Comparison of ENCODE assay signal across 22 cellular contexts in the genomic region with DNA sequence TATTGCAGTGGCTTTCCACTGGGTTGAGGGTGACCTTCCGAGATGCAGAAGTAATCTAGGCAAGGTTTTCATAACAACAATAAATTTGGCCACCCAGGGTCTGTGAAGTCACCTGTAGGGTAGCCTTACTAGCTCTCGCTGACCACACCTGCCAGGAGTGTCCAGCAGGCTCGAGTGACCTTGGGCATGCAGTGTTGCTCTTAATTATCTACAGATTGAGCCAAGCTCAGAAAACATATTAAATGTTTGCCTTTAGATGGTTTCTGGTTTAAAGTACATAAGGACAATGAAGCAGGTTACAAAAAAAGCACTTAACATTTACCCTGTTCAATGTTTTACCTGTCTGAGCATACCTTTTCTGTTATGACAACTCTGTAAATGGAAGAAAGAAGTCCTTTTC. TPM values are rescaled to one million over a fixed set of nuclear protein-coding genes. Genes with fewer than 3 reads are reported as not detected.
A peak's percentile ranks its signal among the peaks of the same experiment; 100 is the strongest.
DNase-seq lines count a peak whose midpoint lies in the region; ATAC-seq, FAIRE-seq and TF ChIP-seq lines count a peak whose summit lies in the region.
"Had no signal": no experiment of that assay in that cellular context is flagged by ENCODE, and none has a peak within 500 bp of the region (broad histone marks: within the 10 kb centered on the region; RNA-seq: fewer than 3 reads in every experiment).

No MANE protein-coding gene starts in this region.

- no peak for ATAC-seq in CD4-positive, alpha-beta T cell (ENCODE audit: poor library complexity)
- ATAC-seq in K562 = no peak
- no peak for ATAC-seq in naive thymus-derived CD8-positive, alpha-beta T cell
- ATAC-seq in HG02973 (IDR thresholded peaks at IDR 0.05; ENCODE audit: unreplicated experiment) = no peak
- ATAC-seq in HG02623 (IDR thresholded peaks at IDR 0.05; ENCODE audit: unreplicated experiment) = no peak
- ATAC-seq: esophagus mucosa; Panc1; stimulated activated naive CD8-positive, alpha-beta T cell treated with anti-CD3 and anti-CD28 coated beads, Interleukin-15, amount 100 ng/mL, for 72 hours had no signal

- peaks cover 18% of the 10 kb centered on the region for H3K27me3 ChIP-seq in CD4-positive, alpha-beta T cell (ENCODE audit: control insufficient read depth, insufficient read depth, low read length)
- H3K27me3 ChIP-seq in K562 (ENCODE audit: control insufficient read depth in 2 of 2, insufficient read depth in 2 of 2, low read length in 2 of 2) = no peaks in the 10 kb centered on the region

- no peak for FAIRE-seq in K562 (lab: Jason Lieb, UNC)
- FAIRE-seq: GM19239 had no signal

- H3K36me3 Mint-ChIP-seq in CD4-positive, alpha-beta T cell (ENCODE audit: low read depth) = no peaks in the 10 kb centered on the region
- H3K36me3 Mint-ChIP-seq in HFFc6 (ENCODE audit: low read depth) = no peaks in the 10 kb centered on the region
- no peaks in the 10 kb centered on the region for H3K36me3 Mint-ChIP-seq in naive thymus-derived CD8-positive, alpha-beta T cell

- CTCF ChIA-PET in CD4-positive, alpha-beta T cell (lab: Charles Lee) = interaction anchor here (1.4 kb wide), 1 partner anchor 10 kb away, joined by 3 read pairs; no protein-coding TSS in a partner anchor
- CTCF ChIA-PET in K562 (lab: Yijun Ruan, JAX; ENCODE audit: low intra/inter-chr PET ratio) = no interaction called here

- H3K4me1 Mint-ChIP-seq in CD4-positive, alpha-beta T cell (ENCODE audit: low read depth) = peaks cover 13% of the 10 kb centered on the region
- peaks cover 7% of the 10 kb centered on the region; the same call in 1 of the 2 replicates for H3K4me1 Mint-ChIP-seq in HFFc6 (ENCODE audit: low read depth)
- peaks cover 11 to 28% (median 21%) of the 10 kb centered on the region in 4 donors for H3K4me1 Mint-ChIP-seq in naive thymus-derived CD8-positive, alpha-beta T cell

- peaks cover 18% of the 10 kb centered on the region; the same call in 1 of the 3 replicates for H3K36me3 ChIP-seq in K562 (ENCODE audit: control insufficient read depth, insufficient read depth, low read length)
- H3K36me3 ChIP-seq: colonic mucosa, left ventricle myocardium inferior had no signal

- peak overlapping the region; percentile 16; the same call in 1 of the 2 replicates for H3K4me2 ChIP-seq in K562 (ENCODE audit: insufficient read depth, low read length)

- H3K9me3 Mint-ChIP-seq in CD4-positive, alpha-beta T cell = no peaks in the 10 kb centered on the region
- no peaks in the 10 kb centered on the region for H3K9me3 Mint-ChIP-seq in HFFc6
- no peaks in the 10 kb centered on the region for H3K9me3 Mint-ChIP-seq in naive thymus-derived CD8-positive, alpha-beta T cell
- H3K9me3 Mint-ChIP-seq: stimulated activated naive CD8-positive, alpha-beta T cell treated with anti-CD3 and anti-CD28 coated beads, Interleukin-15, amount 100 ng/mL, for 72 hours had no signal

- peaks cover 74% of the 10 kb centered on the region for H3K79me2 ChIP-seq in K562 (ENCODE audit: control insufficient read depth, insufficient read depth, low read length)

- peaks cover 53 to 95% of the 10 kb centered on the region in 2 experiments for H3K4me1 ChIP-seq in K562 (replicated peaks in 1 of 2; ENCODE audit: control insufficient read depth in 2 of 2, insufficient read depth in 2 of 2, low read length in 2 of 2)

- TSS peak; percentile 46 for BruUV-seq in K562 (replicated peaks; lab: Mats Ljungman, UMichigan)

- H3K9me3 ChIP-seq in CD4-positive, alpha-beta T cell (ENCODE audit: control insufficient read depth, low read length) = no peaks in the 10 kb centered on the region
- H3K9me3 ChIP-seq in K562 (replicated peaks; ENCODE audit: control insufficient read depth, insufficient read depth, low read depth, low read length) = no peaks in the 10 kb centered on the region
- H3K9me3 ChIP-seq: colonic mucosa, left ventricle myocardium inferior had no signal

- TF ChIP-seq POLR2A in K562 (conservative IDR thresholded peaks at IDR 0.05) = no peak

- no peak for TF ChIP-seq EP300 in K562 (IDR thresholded peaks at IDR 0.05; ENCODE audit: low read length)

- no peak for TF ChIP-seq RAD21 in K562 (CRISPR knock-in tag; conservative IDR thresholded peaks at IDR 0.05 in 1 of 2, IDR thresholded peaks at IDR 0.05 in 1 of 2)

- no peak overlapping the region for H3K9ac ChIP-seq in K562 (ENCODE audit: insufficient read depth in 1 of 2, low read depth in 2 of 2, low read length in 2 of 2)

- no peaks in the 10 kb centered on the region for H3K9me1 ChIP-seq in K562 (ENCODE audit: control insufficient read depth, insufficient read depth, low read length)

- no peak overlapping the region for H3K27ac Mint-ChIP-seq in CD4-positive, alpha-beta T cell
- no peak overlapping the region for H3K27ac Mint-ChIP-seq in HFFc6
- H3K27ac Mint-ChIP-seq in naive thymus-derived CD8-positive, alpha-beta T cell = peak overlapping the region in 1 of 10 donors; percentile 47

- 39% methylated on average over 3 of the region's 3 CpGs for whole genome bisulfite sequencing in K562 (ENCODE audit: insufficient coverage, low coverage, missing lambda C conversion rate)

- H3K4me3 Mint-ChIP-seq in CD4-positive, alpha-beta T cell = peak overlapping the region; percentile 84
- H3K4me3 Mint-ChIP-seq in HFFc6 = peak overlapping the region; percentile 69; the same call in 1 of the 2 replicates
- peak overlapping the region in 9 of 10 donors; percentile 58 to 83 (median 70) for H3K4me3 Mint-ChIP-seq in naive thymus-derived CD8-positive, alpha-beta T cell

- H3K27me3 Mint-ChIP-seq in CD4-positive, alpha-beta T cell = peaks cover 8% of the 10 kb centered on the region
- no peaks in the 10 kb centered on the region; the same call in 1 of the 2 replicates for H3K27me3 Mint-ChIP-seq in HFFc6 (ENCODE audit: insufficient read depth)
- H3K27me3 Mint-ChIP-seq in naive thymus-derived CD8-positive, alpha-beta T cell = peaks cover 2 to 16% (median 5%) of the 10 kb centered on the region in 5 donors

- no peak for TF ChIP-seq CTCF in CD4-positive, alpha-beta T cell (IDR thresholded peaks at IDR 0.05)
- TF ChIP-seq CTCF in HFFc6 (IDR thresholded peaks at IDR 0.05) (no peak), K562 (IDR thresholded peaks at IDR 0.05 in 2 of 3, conservative IDR thresholded peaks at IDR 0.05 in 1 of 3; ENCODE audit: insufficient read depth in 2 of 3, low read depth in 1 of 3, low read length in 3 of 3) (no peak)

- DNase-seq in CD4-positive, alpha-beta T cell = no peak
- DNase-seq in HFFc6 (no peak), K562 (ENCODE audit: extremely low read depth in 1 of 4, low spot score in 3 of 4) (no peak), T1000 (lab: John Stamatoyannopoulos, UW) (no peak), NOMO-1 treated with dmso at 0.1 percent for 144 hours (lab: John Stamatoyannopoulos, UW; ENCODE audit: unreplicated experiment) (no peak)
- no peak for DNase-seq in naive thymus-derived CD8-positive, alpha-beta T cell
- DNase-seq: activated CD4-positive, alpha-beta T cell treated with anti-CD3 and anti-CD28 coated beads, Interleukin-2, amount 50 U/mL, for 4 hours; amniotic stem cell; colonic mucosa; Karpas-422; left ventricle myocardium inferior; NCI-H187; NCI-H524 treated with DMSO at 0.1 percent for 48 hours; occipital lobe; stimulated activated naive CD8-positive, alpha-beta T cell treated with anti-CD3 and anti-CD28 coated beads, Interleukin-15, amount 100 ng/mL, for 72 hours had no signal

- in situ Hi-C loops in K562 (cut with MboI) = no loop called here

- H3K27ac ChIP-seq in CD4-positive, alpha-beta T cell (ENCODE audit: low read depth, low read length) = no peak overlapping the region
- no peak overlapping the region for H3K27ac ChIP-seq in K562 (ENCODE audit: extremely low read depth, low read depth, low read length)
- H3K27ac ChIP-seq: colonic mucosa, left ventricle myocardium inferior, skin epidermis had no signal

- peaks cover 3% of the 10 kb centered on the region; the same call in 1 of the 2 replicates for H4K20me1 ChIP-seq in K562 (replicated peaks; ENCODE audit: control insufficient read depth, insufficient read depth, low read length)

- no peak overlapping the region for H2AFZ ChIP-seq in K562 (ENCODE audit: low read depth, low read length)

- POLR2A ChIA-PET in CD4-positive, alpha-beta T cell (lab: Charles Lee) = no interaction called here
- POLR2A ChIA-PET in K562 (lab: Yijun Ruan, JAX) = no interaction called here
- POLR2A ChIA-PET in naive thymus-derived CD8-positive, alpha-beta T cell (lab: Charles Lee) = no interaction called here

- no peak overlapping the region; the same call in 1 of the 2 replicates for H3K4me3 ChIP-seq in K562
- H3K4me3 ChIP-seq: colonic mucosa had no signal

- intact Hi-C loops in CD4-positive, alpha-beta T cell (cut with DNase I, micrococcal nuclease) = no loop called here
- intact Hi-C loops in K562 (cut with micrococcal nuclease) = no loop called here

RNA-seq across cellular contexts. Expression of a gene that starts 1.8 kb away (rescaled TPM):
- 1 to 10 TPM; 1.2 to 2.1 TPM for total RNA-seq in CD4-positive, alpha-beta T cell
- total RNA-seq in HFFc6 (2021; fragmentation: NEBNext Ultra II Directional; extraction: Animal tissue kit (Norgen Biotek cat#: 25700)) = 10 to 100 TPM; 15.8 to 30.3 (median 19.0) TPM
- 29.2 and 69.3 TPM in 2 replicates for total RNA-seq in K562 (2011; cell fraction: chromatin; rRNA removed; ENCODE audit: low replicate concordance)
- total RNA-seq in K562 (2011; cell fraction: nucleolus; rRNA removed) = 36.9 and 38.2 TPM in 2 replicates
- 27.0 and 36.9 TPM in 2 replicates for total RNA-seq in K562 (2011; cell fraction: nucleoplasm; rRNA removed)
- total RNA-seq in K562 (2014; rRNA removed) (7.2 and 13.4 TPM in 2 replicates), K562 (2014; rRNA removed; fragmentation: Illumina TruSeq; extraction: Trizol) (4.2 and 4.9 TPM in 2 replicates), K562 (2015; rRNA removed; fragmentation: Illumina TruSeq; extraction: Trizol) (9.1 and 11.2 TPM in 2 replicates), K562 (2021) (22.6 and 24.3 TPM in 2 replicates)
- polyA plus RNA-seq in K562 (2011; rRNA removed) (5.7 and 9.4 TPM in 2 replicates), K562 (2014; fragmentation: Illumina TruSeq; extraction: Trizol) (7.2 and 9.4 TPM in 2 replicates), K562 (2014; fragmentation: Nextera tagmentation; extraction: Ambion mirVana) (1 to 10 TPM; 1.7 to 4.2 TPM), K562 (2014; rRNA removed) (8.3 and 9.3 TPM in 2 replicates)
- polyA plus RNA-seq in K562 (2011; cell fraction: cytosol; rRNA removed) = 7.1 and 12.3 TPM in 2 replicates
- 22.9 and 34.2 TPM in 2 replicates for polyA plus RNA-seq in K562 (2011; cell fraction: nucleus; rRNA removed)
- 8.5 and 9.1 TPM in 2 replicates for polyA plus RNA-seq in K562 (2012)
- 6.5 and 9.7 TPM in 2 replicates for polyA minus RNA-seq in K562 (2011; rRNA and poly(A)+ RNA removed)
- polyA minus RNA-seq in K562 (2011; cell fraction: cytosol; rRNA and poly(A)+ RNA removed) = 13.1 and 14.3 TPM in 2 replicates
- polyA minus RNA-seq in K562 (2011; cell fraction: nucleus; rRNA and poly(A)+ RNA removed) = 12.5 and 15.3 TPM in 2 replicates
- 10 to 100 TPM; 13.4 to 17.3 TPM for total RNA-seq in naive thymus-derived CD8-positive, alpha-beta T cell
- 1 to 10 TPM; 2.6 to 3.0 (median 2.6) TPM for polyA plus RNA-seq in naive thymus-derived CD8-positive, alpha-beta T cell

RNA-seq across cellular contexts. Expression of a gene that starts 5.6 kb away (rescaled TPM):
- not detected for total RNA-seq in CD4-positive, alpha-beta T cell
- under 1 TPM; 0.22 to 0.47 (median 0.33) TPM for total RNA-seq in HFFc6 (2021; fragmentation: NEBNext Ultra II Directional; extraction: Animal tissue kit (Norgen Biotek cat#: 25700))
- total RNA-seq in K562 (2011; cell fraction: chromatin; rRNA removed; ENCODE audit: low replicate concordance) = 0.42 TPM in 1 of 2 replicates, not detected in the other
- 0.13 and 0.17 TPM in 2 replicates for total RNA-seq in K562 (2011; cell fraction: nucleolus; rRNA removed)
- not detected in 2 replicates for total RNA-seq in K562 (2011; cell fraction: nucleoplasm; rRNA removed)
- total RNA-seq in K562 (2014; rRNA removed) = not detected in 2 replicates
- total RNA-seq in K562 (2014; rRNA removed; fragmentation: Illumina TruSeq; extraction: Trizol) = not detected in 2 replicates
- not detected in 2 replicates for total RNA-seq in K562 (2015; rRNA removed; fragmentation: Illumina TruSeq; extraction: Trizol)
- total RNA-seq in K562 (2021) = not detected in 2 replicates
- polyA plus RNA-seq in K562 (2011; rRNA removed) = not detected in 2 replicates
- polyA plus RNA-seq in K562 (2011; cell fraction: cytosol; rRNA removed) = not detected in 2 replicates
- polyA plus RNA-seq in K562 (2011; cell fraction: nucleus; rRNA removed) = not detected in 2 replicates
- 0.07 and 0.08 TPM in 2 replicates for polyA plus RNA-seq in K562 (2012)
- polyA plus RNA-seq in K562 (2014; fragmentation: Illumina TruSeq; extraction: Trizol) = not detected in 2 replicates
- not detected for polyA plus RNA-seq in K562 (2014; fragmentation: Nextera tagmentation; extraction: Ambion mirVana)
- polyA plus RNA-seq in K562 (2014; rRNA removed) = not detected in 2 replicates
- not detected in 2 replicates for polyA minus RNA-seq in K562 (2011; rRNA and poly(A)+ RNA removed)
- not detected in 2 replicates for polyA minus RNA-seq in K562 (2011; cell fraction: cytosol; rRNA and poly(A)+ RNA removed)
- not detected in 2 replicates for polyA minus RNA-seq in K562 (2011; cell fraction: nucleus; rRNA and poly(A)+ RNA removed)
- total RNA-seq in naive thymus-derived CD8-positive, alpha-beta T cell = not detected
- not detected for polyA plus RNA-seq in naive thymus-derived CD8-positive, alpha-beta T cell
- total RNA-seq: colonic mucosa had no signal
- polyA plus RNA-seq: CD14-positive monocyte had no signal

RNA-seq across cellular contexts. Expression of a gene that starts 16.8 kb away (rescaled TPM):
- total RNA-seq in CD4-positive, alpha-beta T cell = under 1 TPM; 0.17 to 0.27 TPM
- 1 to 10 TPM; 3.6 to 8.3 (median 8.0) TPM for total RNA-seq in HFFc6 (2021; fragmentation: NEBNext Ultra II Directional; extraction: Animal tissue kit (Norgen Biotek cat#: 25700))
- total RNA-seq in K562 (2011; cell fraction: chromatin; rRNA removed; ENCODE audit: low replicate concordance) = 28.4 and 114 TPM in 2 replicates
- 102 and 124 TPM in 2 replicates for total RNA-seq in K562 (2011; cell fraction: nucleolus; rRNA removed)
- total RNA-seq in K562 (2011; cell fraction: nucleoplasm; rRNA removed) = 40.8 and 51.4 TPM in 2 replicates
- total RNA-seq in K562 (2014; rRNA removed) (50.2 and 66.0 TPM in 2 replicates), K562 (2014; rRNA removed; fragmentation: Illumina TruSeq; extraction: Trizol) (6.4 and 11.6 TPM in 2 replicates), K562 (2015; rRNA removed; fragmentation: Illumina TruSeq; extraction: Trizol) (25.8 and 28.4 TPM in 2 replicates), K562 (2021) (43.0 and 46.1 TPM in 2 replicates)
- polyA plus RNA-seq in K562 (2011; rRNA removed) (11.5 and 19.7 TPM in 2 replicates), K562 (2014; fragmentation: Illumina TruSeq; extraction: Trizol) (17.6 and 21.1 TPM in 2 replicates), K562 (2014; fragmentation: Nextera tagmentation; extraction: Ambion mirVana) (1 to 10 TPM in 1 of 2 experiments, under 1 TPM in 1; 0.75 to 2.2 TPM), K562 (2014; rRNA removed) (46.1 and 57.0 TPM in 2 replicates)
- 12.4 and 30.6 TPM in 2 replicates for polyA plus RNA-seq in K562 (2011; cell fraction: cytosol; rRNA removed)
- 115 and 152 TPM in 2 replicates for polyA plus RNA-seq in K562 (2011; cell fraction: nucleus; rRNA removed)
- 25.5 and 36.0 TPM in 2 replicates for polyA plus RNA-seq in K562 (2012)
- polyA minus RNA-seq in K562 (2011; rRNA and poly(A)+ RNA removed) = 3.6 and 6.3 TPM in 2 replicates
- polyA minus RNA-seq in K562 (2011; cell fraction: cytosol; rRNA and poly(A)+ RNA removed) = 5.9 and 8.8 TPM in 2 replicates
- polyA minus RNA-seq in K562 (2011; cell fraction: nucleus; rRNA and poly(A)+ RNA removed) = 44.7 and 53.2 TPM in 2 replicates
- total RNA-seq in naive thymus-derived CD8-positive, alpha-beta T cell = under 1 TPM in 1 of 2 experiments, not detected in 1; 0.96 TPM
- under 1 TPM in 2 of 3 donors, not detected in 1; 0.52 to 0.76 TPM for polyA plus RNA-seq in naive thymus-derived CD8-positive, alpha-beta T cell

RNA-seq across cellular contexts. Expression of a gene that starts 37.0 kb away (rescaled TPM):
- 100 to 1,000 TPM; 224 to 234 TPM for total RNA-seq in CD4-positive, alpha-beta T cell
- total RNA-seq in HFFc6 (2021; fragmentation: NEBNext Ultra II Directional; extraction: Animal tissue kit (Norgen Biotek cat#: 25700)) = 100 to 1,000 TPM; 303 to 341 (median 309) TPM
- 30.3 and 91.0 TPM in 2 replicates for total RNA-seq in K562 (2011; cell fraction: chromatin; rRNA removed; ENCODE audit: low replicate concordance)
- total RNA-seq in K562 (2011; cell fraction: nucleolus; rRNA removed) = 132 and 138 TPM in 2 replicates
- total RNA-seq in K562 (2011; cell fraction: nucleoplasm; rRNA removed) = 102 and 104 TPM in 2 replicates
- total RNA-seq in K562 (2014; rRNA removed) (28.4 and 48.6 TPM in 2 replicates), K562 (2014; rRNA removed; fragmentation: Illumina TruSeq; extraction: Trizol) (10.2 and 10.8 TPM in 2 replicates), K562 (2015; rRNA removed; fragmentation: Illumina TruSeq; extraction: Trizol) (22.7 and 24.3 TPM in 2 replicates), K562 (2021) (213 and 228 TPM in 2 replicates)
- polyA plus RNA-seq in K562 (2011; rRNA removed) (7.1 and 14.1 TPM in 2 replicates), K562 (2014; fragmentation: Illumina TruSeq; extraction: Trizol) (44.5 and 83.3 TPM in 2 replicates), K562 (2014; fragmentation: Nextera tagmentation; extraction: Ambion mirVana) (1 to 10 TPM; 2.9 to 5.2 TPM), K562 (2014; rRNA removed) (63.0 and 66.3 TPM in 2 replicates)
- 28.4 and 49.5 TPM in 2 replicates for polyA plus RNA-seq in K562 (2011; cell fraction: cytosol; rRNA removed)
- 18.4 and 28.6 TPM in 2 replicates for polyA plus RNA-seq in K562 (2011; cell fraction: nucleus; rRNA removed)
- polyA plus RNA-seq in K562 (2012) = 228 and 237 TPM in 2 replicates
- 4.5 and 5.5 TPM in 2 replicates for polyA minus RNA-seq in K562 (2011; rRNA and poly(A)+ RNA removed)
- 81.8 and 143 TPM in 2 replicates for polyA minus RNA-seq in K562 (2011; cell fraction: cytosol; rRNA and poly(A)+ RNA removed)
- polyA minus RNA-seq in K562 (2011; cell fraction: nucleus; rRNA and poly(A)+ RNA removed) = 8.2 and 10.8 TPM in 2 replicates
- 100 to 1,000 TPM; 116 to 123 TPM for total RNA-seq in naive thymus-derived CD8-positive, alpha-beta T cell
- 10 to 100 TPM; 74.9 to 84.9 (median 77.6) TPM for polyA plus RNA-seq in naive thymus-derived CD8-positive, alpha-beta T cell

RNA-seq across cellular contexts. Expression of a gene that starts 43.4 kb away (rescaled TPM):
- total RNA-seq in CD4-positive, alpha-beta T cell = 100 to 1,000 TPM; 171 to 177 TPM
- 10 to 100 TPM; 15.6 to 19.3 (median 18.6) TPM for total RNA-seq in HFFc6 (2021; fragmentation: NEBNext Ultra II Directional; extraction: Animal tissue kit (Norgen Biotek cat#: 25700))
- 56.1 and 256 TPM in 2 replicates for total RNA-seq in K562 (2011; cell fraction: chromatin; rRNA removed; ENCODE audit: low replicate concordance)
- total RNA-seq in K562 (2011; cell fraction: nucleolus; rRNA removed) = 207 and 245 TPM in 2 replicates
- total RNA-seq in K562 (2011; cell fraction: nucleoplasm; rRNA removed) = 104 and 109 TPM in 2 replicates
- total RNA-seq in K562 (2014; rRNA removed) (39.5 and 48.7 TPM in 2 replicates), K562 (2014; rRNA removed; fragmentation: Illumina TruSeq; extraction: Trizol) (2.0 and 3.6 TPM in 2 replicates), K562 (2015; rRNA removed; fragmentation: Illumina TruSeq; extraction: Trizol) (23.0 and 24.9 TPM in 2 replicates), K562 (2021) (42.3 and 55.1 TPM in 2 replicates)
- polyA plus RNA-seq in K562 (2011; rRNA removed) (11.7 and 19.0 TPM in 2 replicates), K562 (2014; fragmentation: Illumina TruSeq; extraction: Trizol) (10.1 and 18.1 TPM in 2 replicates), K562 (2014; fragmentation: Nextera tagmentation; extraction: Ambion mirVana) (under 1 TPM in 1 of 2 experiments, not detected in 1; 0.38 TPM), K562 (2014; rRNA removed) (54.4 and 56.9 TPM in 2 replicates)
- polyA plus RNA-seq in K562 (2011; cell fraction: cytosol; rRNA removed) = 12.6 and 34.7 TPM in 2 replicates
- polyA plus RNA-seq in K562 (2011; cell fraction: nucleus; rRNA removed) = 186 and 323 TPM in 2 replicates
- 37.8 and 57.1 TPM in 2 replicates for polyA plus RNA-seq in K562 (2012)
- polyA minus RNA-seq in K562 (2011; rRNA and poly(A)+ RNA removed) = 2.0 and 5.0 TPM in 2 replicates
- 11.7 and 14.9 TPM in 2 replicates for polyA minus RNA-seq in K562 (2011; cell fraction: cytosol; rRNA and poly(A)+ RNA removed)
- 48.8 and 59.8 TPM in 2 replicates for polyA minus RNA-seq in K562 (2011; cell fraction: nucleus; rRNA and poly(A)+ RNA removed)
- total RNA-seq in naive thymus-derived CD8-positive, alpha-beta T cell = 100 to 1,000 TPM; 103 to 107 TPM
- polyA plus RNA-seq in naive thymus-derived CD8-positive, alpha-beta T cell = 10 to 100 TPM; 15.2 to 17.4 (median 16.4) TPM
